ENCODE assay signal across 11 cellular contexts in the genomic region with DNA sequence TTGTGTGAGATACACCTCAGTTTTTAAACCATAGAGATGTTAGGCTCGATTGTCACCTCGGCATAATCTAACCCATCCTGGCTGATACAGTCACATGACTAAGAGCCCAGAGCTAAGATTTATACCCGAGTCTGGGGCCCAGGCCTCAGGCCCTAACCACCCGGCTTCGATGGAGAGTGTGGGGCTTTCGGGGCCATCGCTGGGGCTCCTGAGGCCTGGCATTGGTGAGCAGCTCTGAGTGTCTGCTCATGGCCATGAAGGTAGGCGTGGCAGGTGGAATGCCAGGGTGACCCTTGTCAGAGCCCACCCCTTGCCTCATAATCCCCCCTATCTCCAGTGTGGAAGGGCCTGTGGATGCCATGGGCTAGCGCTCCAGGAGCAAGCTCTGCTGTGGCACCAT.
"Had no signal": no experiment of that assay in that cellular context is flagged by ENCODE, and none has a peak within 500 bp of the region (broad histone marks: within the 10 kb centered on the region; RNA-seq: fewer than 3 reads in every experiment).

No MANE protein-coding gene starts in this region.

- H3K36me3 ChIP-seq: ovary, uterus had no signal

- H3K4me3 ChIP-seq: mucosa of descending colon, ovary, uterus had no signal

- H3K4me1 ChIP-seq: foreskin keratinocyte, uterus had no signal

- H3K27me3 ChIP-seq: ovary, uterus had no signal

- DNase-seq: effector memory CD8-positive, alpha-beta T cell; foreskin keratinocyte; mucosa of descending colon; naive thymus-derived CD8-positive, alpha-beta T cell; ovary; right cardiac atrium; small intestine; stimulated activated CD4-positive, alpha-beta T cell treated with anti-CD3 and anti-CD28 coated beads, Interleukin-12 subunit alpha, Interleukin-12 subunit beta, amount 100 ng/mL, for 4 hours; stimulated activated naive CD4-positive, alpha-beta T cell treated with Interleukin-2 at 50 U/mL for 16 hours; uterus had no signal

- FAIRE-seq: small intestine had no signal

- ATAC-seq: effector memory CD8-positive, alpha-beta T cell; foreskin keratinocyte; mucosa of descending colon; naive thymus-derived CD8-positive, alpha-beta T cell; right cardiac atrium had no signal

- H3K9me3 ChIP-seq: mucosa of descending colon, ovary, uterus had no signal

- H3K27ac ChIP-seq: epithelial cell of prostate, foreskin keratinocyte, ovary, uterus had no signal
